In the genomic region with DNA sequence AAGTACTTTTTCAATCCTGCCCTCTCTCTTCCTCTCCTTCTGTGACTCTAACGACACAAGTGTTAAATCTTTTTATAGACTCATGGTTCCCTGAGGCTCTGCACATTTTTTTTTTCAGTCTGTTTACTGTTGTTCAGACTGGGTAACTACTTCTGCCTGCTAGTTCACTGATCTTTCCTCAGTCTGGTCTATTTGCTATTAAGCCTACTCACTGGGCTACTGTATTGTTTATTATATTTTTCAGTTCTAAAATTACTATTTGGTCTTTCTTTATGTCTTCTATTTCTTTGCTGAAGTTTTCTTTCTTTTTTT, we compare ENCODE assay signal across 13 cellular contexts. TPM values are rescaled to one million over a fixed set of nuclear protein-coding genes. Genes with fewer than 3 reads are reported as not detected.
DNase-seq lines count a peak whose midpoint lies in the region; ATAC-seq and TF ChIP-seq lines count a peak whose summit lies in the region.
"Had no signal": no experiment of that assay in that cellular context is flagged by ENCODE, and none has a peak within 500 bp of the region (broad histone marks: within the 10 kb centered on the region; RNA-seq: fewer than 3 reads in every experiment).

No MANE protein-coding gene starts in this region.

- no peaks in the 10 kb centered on the region for H3K9me3 ChIP-seq in hepatocyte (ENCODE audit: low read depth)
- H3K9me3 ChIP-seq in gastrocnemius medialis: no peaks in the 10 kb centered on the region
- H3K9me3 ChIP-seq: esophagus squamous epithelium had no signal

- H3K36me3 Mint-ChIP-seq in activated CD4-positive, alpha-beta T cell treated with anti-CD3 and anti-CD28 coated beads for 36 hours (ENCODE audit: low read depth): peaks cover 5% of the 10 kb centered on the region
- H3K36me3 Mint-ChIP-seq in activated B cell treated with CpG ODN at 0.5 μM for 24 hours (ENCODE audit: low read depth): peaks cover 14% of the 10 kb centered on the region

- DNase-seq in activated CD4-positive, alpha-beta T cell treated with anti-CD3 and anti-CD28 coated beads for 36 hours: no peak
- no peak for DNase-seq in activated CD4-positive, alpha-beta T cell treated with anti-CD3 and anti-CD28 coated beads for 4 hours
- DNase-seq in activated B cell treated with CpG ODN at 0.5 μM for 24 hours (no peak), hepatocyte (ENCODE audit: low spot score) (no peak), gastrocnemius medialis (no peak), AML-193 (lab: John Stamatoyannopoulos, UW) (no peak)
- DNase-seq: ACHN, esophagus squamous epithelium, H7, NCI-H510A treated with DMSO at 0.1 percent for 48 hours had no signal

- intact Hi-C loops in activated CD4-positive, alpha-beta T cell treated with anti-CD3 and anti-CD28 coated beads for 36 hours (cut with DNase I, micrococcal nuclease): no loop called here
- intact Hi-C loops in activated B cell treated with CpG ODN at 0.5 μM for 24 hours (cut with micrococcal nuclease) (loop anchor here (1.0 kb wide), 1 partner anchor 8 kb away; no protein-coding TSS in a partner anchor), gastrocnemius medialis (cut with DNase I; ENCODE audit: low total_unique reads) (no loop called here)

- no peak overlapping the region for H2AFZ ChIP-seq in hepatocyte

- H3K27me3 ChIP-seq in hepatocyte: no peaks in the 10 kb centered on the region
- H3K27me3 ChIP-seq in gastrocnemius medialis: no peaks in the 10 kb centered on the region
- H3K27me3 ChIP-seq: esophagus squamous epithelium had no signal

- H3K36me3 ChIP-seq in hepatocyte (replicated peaks; ENCODE audit: insufficient read depth, low read depth) (no peaks in the 10 kb centered on the region), gastrocnemius medialis (no peaks in the 10 kb centered on the region)
- H3K36me3 ChIP-seq: esophagus squamous epithelium had no signal

- 10% methylated on average over 1 of the region's 1 CpG for WGBS in hepatocyte (ENCODE audit: low lambda C conversion rate, missing lambda C conversion rate)

- H3K27ac Mint-ChIP-seq in activated CD4-positive, alpha-beta T cell treated with anti-CD3 and anti-CD28 coated beads for 36 hours: peak overlapping the region; percentile 59
- peak overlapping the region; percentile 57 for H3K27ac Mint-ChIP-seq in activated B cell treated with CpG ODN at 0.5 μM for 24 hours
- H3K27ac Mint-ChIP-seq: T-helper 1 cell treated with Interleukin-12 subunit alpha and Interleukin-12 subunit beta and Interleukin-4 antibody, amounts not matched to agents 30 μg/mL and 1 μg/mL, for 36 hours had no signal

- H3K4me3 ChIP-seq in hepatocyte: no peak overlapping the region
- no peak overlapping the region for H3K4me3 ChIP-seq in gastrocnemius medialis
- H3K4me3 ChIP-seq: esophagus squamous epithelium had no signal

- no peaks in the 10 kb centered on the region for H3K27me3 Mint-ChIP-seq in activated CD4-positive, alpha-beta T cell treated with anti-CD3 and anti-CD28 coated beads for 36 hours
- no peaks in the 10 kb centered on the region for H3K27me3 Mint-ChIP-seq in activated B cell treated with CpG ODN at 0.5 μM for 24 hours

- in situ Hi-C loops in gastrocnemius medialis (cut with MboI; ENCODE audit: low sequenced_read_pairs in 4 of 4): no loop called here

- no peak overlapping the region for H3K4me3 Mint-ChIP-seq in activated CD4-positive, alpha-beta T cell treated with anti-CD3 and anti-CD28 coated beads for 36 hours
- H3K4me3 Mint-ChIP-seq in activated B cell treated with CpG ODN at 0.5 μM for 24 hours: no peak overlapping the region
- H3K4me3 Mint-ChIP-seq: T-helper 1 cell treated with Interleukin-12 subunit alpha and Interleukin-12 subunit beta and Interleukin-4 antibody, amounts not matched to agents 30 μg/mL and 1 μg/mL, for 36 hours had no signal

- no peak for TF ChIP-seq CTCF in activated B cell treated with CpG ODN at 0.5 μM for 24 hours (IDR thresholded peaks at IDR 0.05)
- TF ChIP-seq CTCF in hepatocyte (IDR thresholded peaks at IDR 0.05; ENCODE audit: poor library complexity): no peak
- no peak for TF ChIP-seq CTCF in gastrocnemius medialis (IDR thresholded peaks at IDR 0.05 in 4 of 5, conservative IDR thresholded peaks at IDR 0.05 in 1 of 5)

- H3K9me3 Mint-ChIP-seq in activated CD4-positive, alpha-beta T cell treated with anti-CD3 and anti-CD28 coated beads for 36 hours (ENCODE audit: low read depth): no peaks in the 10 kb centered on the region
- H3K9me3 Mint-ChIP-seq in activated B cell treated with CpG ODN at 0.5 μM for 24 hours: no peaks in the 10 kb centered on the region
- H3K9me3 Mint-ChIP-seq: T-helper 1 cell treated with Interleukin-12 subunit alpha and Interleukin-12 subunit beta and Interleukin-4 antibody, amounts not matched to agents 30 μg/mL and 1 μg/mL, for 36 hours had no signal

- POLR2A ChIA-PET in activated CD4-positive, alpha-beta T cell treated with anti-CD3 and anti-CD28 coated beads for 36 hours (lab: Charles Lee): no interaction called here
- POLR2A ChIA-PET in activated B cell treated with CpG ODN at 0.5 μM for 24 hours (lab: Charles Lee): interaction anchor here (0.7 kb wide), 1 partner anchor 24 kb away, joined by 4 read pairs; no protein-coding TSS in a partner anchor

- peaks cover 98% of the 10 kb centered on the region for H3K79me2 ChIP-seq in hepatocyte

- H3K4me1 Mint-ChIP-seq in activated CD4-positive, alpha-beta T cell treated with anti-CD3 and anti-CD28 coated beads for 36 hours: peaks cover 75% of the 10 kb centered on the region
- H3K4me1 Mint-ChIP-seq in activated B cell treated with CpG ODN at 0.5 μM for 24 hours: peaks cover 90% of the 10 kb centered on the region

- peak overlapping the region; percentile 26 for H3K27ac ChIP-seq in hepatocyte
- peak overlapping the region; percentile 46 to 51 (median 47) for H3K27ac ChIP-seq in gastrocnemius medialis

- peaks cover 9% of the 10 kb centered on the region for H3K4me1 ChIP-seq in hepatocyte (ENCODE audit: insufficient read depth)
- H3K4me1 ChIP-seq in gastrocnemius medialis: peaks cover 62 to 66% of the 10 kb centered on the region in 2 donors

- H4K20me1 ChIP-seq in hepatocyte (ENCODE audit: insufficient read depth, poor library complexity, severe bottlenecking): peaks cover 92% of the 10 kb centered on the region

- H3K9me2 ChIP-seq in hepatocyte (replicated peaks; ENCODE audit: insufficient read depth): no peaks in the 10 kb centered on the region

- ATAC-seq in activated CD4-positive, alpha-beta T cell treated with anti-CD3 and anti-CD28 coated beads for 36 hours: no peak
- ATAC-seq in activated B cell treated with CpG ODN at 0.5 μM for 24 hours (ENCODE audit: low read depth): no peak
- ATAC-seq in gastrocnemius medialis: peak; percentile 41 to 78
- ATAC-seq in GM21515 (IDR thresholded peaks at IDR 0.05; ENCODE audit: unreplicated experiment): no peak
- no peak for ATAC-seq in GM19023 (IDR thresholded peaks at IDR 0.05; ENCODE audit: unreplicated experiment)

- no peak for TF ChIP-seq POLR2A in gastrocnemius medialis (IDR thresholded peaks at IDR 0.05)

- peak overlapping the region; percentile 46 for H3K4me2 ChIP-seq in hepatocyte

- CTCF ChIA-PET in activated CD4-positive, alpha-beta T cell treated with anti-CD3 and anti-CD28 coated beads for 36 hours (lab: Charles Lee): interaction anchor here (0.7 to 1.9 kb wide), 4 partner anchors 9 to 210 kb away, joined by 3 to 8 read pairs (median 3); no protein-coding TSS in a partner anchor
- CTCF ChIA-PET in activated B cell treated with CpG ODN at 0.5 μM for 24 hours (lab: Charles Lee): no interaction called here

RNA-seq across cellular contexts. Expression of gene PPP3R1, which starts 21.3 kb away (rescaled TPM):
- 10 to 100 TPM; 75.1 to 82.4 TPM for total RNA-seq in activated CD4-positive, alpha-beta T cell treated with anti-CD3 and anti-CD28 coated beads for 36 hours
- 53.5 and 56.2 TPM in 2 replicates for total RNA-seq in activated B cell treated with CpG ODN at 0.5 μM for 24 hours
- total RNA-seq in hepatocyte: 35.1 and 46.5 TPM in 2 replicates
- 3.5 and 5.1 TPM in 2 replicates for polyA plus RNA-seq in hepatocyte
- 10 to 100 TPM; 16.9 to 32.3 (median 29.8) TPM for total RNA-seq in gastrocnemius medialis

Comparison
In these comparisons a context has a peak if more than half of its experiments do, and no peak if none do; other contexts are left out.
1. ATAC-seq: peak in gastrocnemius medialis (2 of 2); none in activated CD4-positive, alpha-beta T cell treated with anti-CD3 and anti-CD28 coated beads for 36 hours (single experiment), activated B cell treated with CpG ODN at 0.5 μM for 24 hours (single experiment), GM21515 (single experiment) and GM19023 (single experiment).